Comparison of ENCODE assay signal across 8 cellular contexts in the genomic region with DNA sequence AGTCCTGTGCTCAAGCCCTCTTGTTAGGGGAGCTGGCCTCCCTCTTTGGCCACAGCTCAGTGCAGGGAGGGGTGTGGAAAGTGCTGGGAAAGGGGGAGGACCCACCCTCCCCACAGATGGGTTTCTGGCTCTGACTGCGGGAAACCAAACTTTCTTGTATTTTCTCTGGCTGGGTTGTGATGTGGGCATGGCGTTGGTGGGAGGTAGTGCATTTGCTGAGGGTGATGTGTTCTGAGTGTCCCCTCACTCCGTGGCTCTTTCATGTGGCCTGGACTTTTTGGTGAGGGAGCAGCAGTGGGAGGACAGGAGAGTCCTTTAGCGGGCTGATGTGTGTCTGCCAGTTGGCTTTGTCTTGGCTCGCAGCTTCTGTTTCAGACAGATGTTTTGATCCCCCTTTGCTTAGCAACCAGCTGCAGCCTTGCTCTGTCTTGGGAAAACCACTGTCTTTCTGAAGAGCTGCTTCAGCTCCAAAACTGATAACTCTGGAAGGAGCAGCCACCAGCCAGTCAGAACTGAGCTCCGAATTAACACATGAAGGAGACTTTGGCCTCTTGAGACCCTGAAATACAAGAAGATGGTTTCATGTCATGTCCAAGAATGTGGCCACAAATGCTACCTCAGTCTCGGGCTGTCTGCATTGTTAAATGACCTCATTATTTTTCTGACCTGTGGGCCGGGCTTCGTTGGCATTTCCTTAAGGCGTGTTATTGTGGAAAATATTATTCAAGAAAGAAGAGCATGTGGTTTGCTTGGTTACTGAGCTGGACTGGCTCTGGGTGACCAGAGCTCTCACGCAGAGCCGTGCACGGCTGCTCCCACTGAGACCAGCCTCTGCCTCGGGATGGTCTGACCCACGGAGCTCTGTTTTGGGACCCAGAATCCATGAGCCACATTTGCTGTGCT. TPM values are rescaled to one million over a fixed set of nuclear protein-coding genes. Genes with fewer than 3 reads are reported as not detected.
DNase-seq lines count a peak whose midpoint lies in the region; ATAC-seq and TF ChIP-seq lines count a peak whose summit lies in the region.

No MANE protein-coding gene starts in this region.

- peaks cover 0 to 2% of the 10 kb centered on the region in 2 experiments for H3K36me3 ChIP-seq in trophoblast cell (ENCODE audit: control insufficient read depth in 1 of 2, insufficient read depth in 2 of 2, low read length in 2 of 2)

- peaks cover 14% of the 10 kb centered on the region for H3K79me2 ChIP-seq in trophoblast cell (ENCODE audit: control insufficient read depth, insufficient read depth, low read length, poor library complexity)

- peak overlapping the region; percentile 59 for H2AK5ac ChIP-seq in trophoblast cell (ENCODE audit: low read length)

- H3K4me1 ChIP-seq in trophoblast cell (ENCODE audit: control insufficient read depth in 1 of 2, insufficient read depth in 2 of 2, low read length in 2 of 2): peaks cover 42 to 51% of the 10 kb centered on the region in 2 experiments

- CTCF ChIA-PET in activated CD8-positive, alpha-beta T cell treated with anti-CD3 and anti-CD28 coated beads for 36 hours (lab: Charles Lee): interaction anchor here (0.7 to 3.5 kb wide), 4 partner anchors 10 to 56 kb away, joined by 3 to 16 read pairs (median 3); no protein-coding TSS in a partner anchor

- H4K12ac ChIP-seq in trophoblast cell (ENCODE audit: low read depth, low read length): no peak overlapping the region

- peak overlapping the region; percentile 93 for H4K91ac ChIP-seq in trophoblast cell (ENCODE audit: low read depth, low read length)

- peaks cover 11% of the 10 kb centered on the region for H3K36me3 Mint-ChIP-seq in activated CD8-positive, alpha-beta T cell treated with anti-CD3 and anti-CD28 coated beads for 36 hours (ENCODE audit: low read depth)

- no peak overlapping the region for H3K4me3 ChIP-seq in fibroblast of villous mesenchyme (ENCODE audit: low read depth, low read length)
- no peak overlapping the region for H3K4me3 ChIP-seq in trophoblast cell (ENCODE audit: low read depth, low read length)

- H3K4me2 ChIP-seq in trophoblast cell (ENCODE audit: low read length): peak overlapping the region; percentile 11

- H2BK12ac ChIP-seq in trophoblast cell (ENCODE audit: low read length): peak overlapping the region; percentile 91

- H3K27me3 Mint-ChIP-seq in activated CD8-positive, alpha-beta T cell treated with anti-CD3 and anti-CD28 coated beads for 36 hours: no peaks in the 10 kb centered on the region

- H3K23ac ChIP-seq in trophoblast cell (ENCODE audit: low read length): no peak overlapping the region

- H3K9me3 Mint-ChIP-seq in activated CD8-positive, alpha-beta T cell treated with anti-CD3 and anti-CD28 coated beads for 36 hours: no peaks in the 10 kb centered on the region

- peak overlapping the region; percentile 64 for H3K27ac Mint-ChIP-seq in activated CD8-positive, alpha-beta T cell treated with anti-CD3 and anti-CD28 coated beads for 36 hours

- peak overlapping the region; percentile 52 for H3K14ac ChIP-seq in trophoblast cell (ENCODE audit: low read length)

- H3K79me1 ChIP-seq in trophoblast cell (ENCODE audit: low read length): peaks cover 29% of the 10 kb centered on the region

- H3K27me3 ChIP-seq in trophoblast cell (ENCODE audit: insufficient read depth, low read length): no peaks in the 10 kb centered on the region

- H2BK120ac ChIP-seq in trophoblast cell (ENCODE audit: insufficient read depth, low read length, poor library complexity): peak overlapping the region; percentile 73

- H3K9me3 ChIP-seq in trophoblast cell (ENCODE audit: insufficient read depth, low read depth, low read length): peaks cover 4% of the 10 kb centered on the region

- H3K27ac ChIP-seq in trophoblast cell (ENCODE audit: low read depth, low read length): peak overlapping the region; percentile 83

- POLR2A ChIA-PET in activated CD8-positive, alpha-beta T cell treated with anti-CD3 and anti-CD28 coated beads for 36 hours (lab: Charles Lee): interaction anchor here (0.7 to 1.3 kb wide), 5 partner anchors 10 to 28 kb away, joined by 3 to 5 read pairs (median 4); no protein-coding TSS in a partner anchor

- H3K9ac ChIP-seq in trophoblast cell (ENCODE audit: low read length): no peak overlapping the region

- peak overlapping the region; percentile 68 for H2BK5ac ChIP-seq in trophoblast cell (ENCODE audit: low read depth, low read length, poor library complexity)

- no peak for TF ChIP-seq CTCF in activated CD8-positive, alpha-beta T cell treated with anti-CD3 and anti-CD28 coated beads for 36 hours (IDR thresholded peaks at IDR 0.05)
- no peak for TF ChIP-seq CTCF in fibroblast of villous mesenchyme (IDR thresholded peaks at IDR 0.05; ENCODE audit: insufficient read depth, low read depth, low read length)

- DNase-seq in GOT3 (lab: John Stamatoyannopoulos, UW) (peak; percentile 44), fibroblast of villous mesenchyme (ENCODE audit: low read depth) (peak; percentile 89), trophoblast cell (peak; percentile 74 to 91), KG1 (lab: John Stamatoyannopoulos, UW) (no peak), iPS-NIHi7 (ENCODE audit: extremely low spot score) (no peak), iPS-NIHi11 (ENCODE audit: low spot score) (no peak)
- DNase-seq in activated CD8-positive, alpha-beta T cell treated with anti-CD3 and anti-CD28 coated beads for 36 hours: peak; percentile 74

- intact Hi-C loops in activated CD8-positive, alpha-beta T cell treated with anti-CD3 and anti-CD28 coated beads for 36 hours (cut with micrococcal nuclease): no loop called here

- H3K4ac ChIP-seq in trophoblast cell (ENCODE audit: low read depth, low read length): peak overlapping the region; percentile 61

- H2AFZ ChIP-seq in trophoblast cell (ENCODE audit: insufficient read depth, low read length, poor library complexity): no peak overlapping the region

- no CpG with 5 or more reads among the region's 15 CpGs for whole genome bisulfite sequencing in trophoblast cell (ENCODE audit: extremely low coverage, insufficient coverage, insufficient read length)

- H3K4me1 Mint-ChIP-seq in activated CD8-positive, alpha-beta T cell treated with anti-CD3 and anti-CD28 coated beads for 36 hours (ENCODE audit: low read depth): peaks cover 43% of the 10 kb centered on the region

- H4K8ac ChIP-seq in trophoblast cell (ENCODE audit: low read depth, low read length): peak overlapping the region; percentile 75

- peak; percentile 84 for ATAC-seq in activated CD8-positive, alpha-beta T cell treated with anti-CD3 and anti-CD28 coated beads for 36 hours
- ATAC-seq in HG03196 (IDR thresholded peaks at IDR 0.05; ENCODE audit: unreplicated experiment): no peak

- H3K18ac ChIP-seq in trophoblast cell (ENCODE audit: low read length): peak overlapping the region; percentile 68

- no peak overlapping the region for H3K4me3 Mint-ChIP-seq in activated CD8-positive, alpha-beta T cell treated with anti-CD3 and anti-CD28 coated beads for 36 hours

RNA-seq across cellular contexts. Expression of a gene that starts 21.5 kb away (rescaled TPM):
- total RNA-seq in activated CD8-positive, alpha-beta T cell treated with anti-CD3 and anti-CD28 coated beads for 36 hours: 10 to 100 TPM; 27.7 to 28.5 TPM
- total RNA-seq in fibroblast of villous mesenchyme: 36.7 and 53.1 TPM in 2 replicates
- polyA plus RNA-seq in trophoblast cell (2013): 22.0 and 25.0 TPM in 2 replicates

Comparison
In these comparisons a context has a peak if more than half of its experiments do, and no peak if none do; other contexts are left out.
1. DNase-seq: peak in GOT3 (single experiment), activated CD8-positive, alpha-beta T cell treated with anti-CD3 and anti-CD28 coated beads for 36 hours (single experiment), fibroblast of villous mesenchyme (single experiment) and trophoblast cell (2 of 2); none in KG1 (single experiment), iPS-NIHi7 (single experiment) and iPS-NIHi11 (single experiment).